ENCODE assay signal across 8 cellular contexts in the genomic region with DNA sequence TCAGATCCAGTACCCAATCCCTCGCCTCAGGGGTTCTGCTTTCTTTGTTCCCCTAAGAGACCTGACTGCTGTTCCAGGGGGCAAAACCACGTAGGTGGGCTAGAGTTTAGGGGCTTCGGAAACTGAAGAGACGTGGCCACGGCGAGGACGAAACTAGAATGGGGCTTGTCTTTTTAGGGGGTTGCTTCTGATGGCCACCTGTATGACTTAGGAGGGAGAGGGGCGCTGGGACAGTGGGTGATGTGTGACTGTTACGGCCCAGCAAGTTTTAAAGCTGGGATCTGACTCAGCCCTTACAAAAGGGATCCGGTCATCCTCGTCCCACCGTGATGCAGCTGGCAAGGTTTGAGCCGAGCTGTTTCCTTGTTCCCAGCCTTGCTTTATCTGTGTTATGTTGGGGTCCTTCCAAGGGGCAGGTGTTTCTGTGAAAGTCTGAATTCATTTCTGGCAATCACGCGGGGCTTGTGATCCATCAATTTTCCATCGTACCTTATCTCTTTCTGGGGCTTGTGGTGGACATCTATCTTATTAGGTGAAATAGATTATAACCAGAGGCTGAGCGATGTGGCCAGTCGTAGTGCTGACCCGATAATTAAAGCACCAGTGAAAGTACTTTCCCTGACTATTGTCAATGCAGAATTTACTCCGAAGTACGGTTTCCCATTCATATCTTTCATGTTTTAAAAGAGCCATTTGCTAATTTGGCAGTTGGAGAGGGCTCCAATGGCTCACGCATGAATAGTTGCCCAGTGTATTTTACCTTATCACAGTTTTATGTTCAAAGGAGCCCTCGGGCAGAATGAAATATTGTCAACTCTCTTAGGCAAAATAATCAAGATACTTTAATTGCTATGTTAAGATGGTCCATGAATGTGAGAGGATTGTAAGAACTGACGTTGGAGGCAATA. TPM values are rescaled to one million over a fixed set of nuclear protein-coding genes. Genes with fewer than 3 reads are reported as not detected.
A peak's percentile ranks its signal among the peaks of the same experiment; 100 is the strongest.
DNase-seq lines count a peak whose midpoint lies in the region; ATAC-seq, FAIRE-seq and TF ChIP-seq lines count a peak whose summit lies in the region.

No MANE protein-coding gene starts in this region.

- intact Hi-C loops in esophagus muscularis mucosa (cut with DNase I): loop anchor here (2.0 kb wide), 1 partner anchor 136 kb away; no protein-coding TSS in a partner anchor

- H3K4me1 ChIP-seq in GM23248 (ENCODE audit: insufficient read depth) (peaks cover 17% of the 10 kb centered on the region), esophagus muscularis mucosa (peaks cover 11 to 28% (median 22%) of the 10 kb centered on the region in 4 donors)

- TF ChIP-seq POLR2A in esophagus muscularis mucosa (IDR thresholded peaks at IDR 0.05; ENCODE audit: low read depth): no peak

- 18 to 19% methylated on average over 24 of the region's 24 CpGs for WGBS in GM23248 (ENCODE audit: low coverage in 1 of 2, low lambda C conversion rate in 2 of 2, missing lambda C conversion rate in 2 of 2), 2 experiments
- WGBS in esophagus muscularis mucosa: 33% methylated on average over 22 of the region's 24 CpGs

- H3K9ac ChIP-seq in GM23248: peak overlapping the region; percentile 88

- peaks cover 56% of the 10 kb centered on the region for H3K79me2 ChIP-seq in GM23248 (ENCODE audit: insufficient read depth)

- peaks cover 0 to 7% of the 10 kb centered on the region in 2 donors for H3K4me1 Mint-ChIP-seq in natural killer cell treated with Interleukin-12 subunit alpha and Interleukin-12 subunit beta and Interleukin-15 and Interleukin-18, amount 100 ng/mL, for 72 hours (ENCODE audit: low read depth in 2 of 2)

- no peaks in the 10 kb centered on the region for H3K9me3 Mint-ChIP-seq in natural killer cell treated with Interleukin-12 subunit alpha and Interleukin-12 subunit beta and Interleukin-15 and Interleukin-18, amount 100 ng/mL, for 72 hours

- H3K27me3 ChIP-seq in GM23248 (replicated peaks; ENCODE audit: insufficient read depth): no peaks in the 10 kb centered on the region
- H3K27me3 ChIP-seq in esophagus muscularis mucosa: no peaks in the 10 kb centered on the region

- H3K4me3 ChIP-seq in GM23248: peak overlapping the region; percentile 99
- H3K4me3 ChIP-seq in esophagus muscularis mucosa: peak overlapping the region; percentile 62 to 79 (median 67)

- H3K9me3 ChIP-seq in GM23248 (ENCODE audit: low read depth) (no peaks in the 10 kb centered on the region), esophagus muscularis mucosa (no peaks in the 10 kb centered on the region)

- H3K9me2 ChIP-seq in GM23248 (ENCODE audit: insufficient read depth): no peaks in the 10 kb centered on the region

- peaks cover 38 to 71% of the 10 kb centered on the region in 2 donors for H3K27me3 Mint-ChIP-seq in natural killer cell treated with Interleukin-12 subunit alpha and Interleukin-12 subunit beta and Interleukin-15 and Interleukin-18, amount 100 ng/mL, for 72 hours

- peak; percentile 78 for DNase-seq in GM23248
- peak; percentile 78 for DNase-seq in RCC 7860 (ENCODE audit: low spot score)
- DNase-seq in esophagus muscularis mucosa (ENCODE audit: extremely low spot score): no peak
- no peak for DNase-seq in natural killer cell treated with Interleukin-12 subunit alpha and Interleukin-12 subunit beta and Interleukin-15 and Interleukin-18, amount 100 ng/mL, for 72 hours (ENCODE audit: low spot score)
- no peak for DNase-seq in T-helper 9 cell

- peak overlapping the region; percentile 92 for H3K4me2 ChIP-seq in GM23248 (ENCODE audit: unreplicated experiment)

- no peak for TF ChIP-seq EP300 in esophagus muscularis mucosa (IDR thresholded peaks at IDR 0.05)

- in situ Hi-C loops in GM23248 (cut with MboI): loop anchor here (10.0 kb wide), 1 partner anchor 132 kb away; no protein-coding TSS in a partner anchor

- H3K36me3 Mint-ChIP-seq in natural killer cell treated with Interleukin-12 subunit alpha and Interleukin-12 subunit beta and Interleukin-15 and Interleukin-18, amount 100 ng/mL, for 72 hours: no peaks in the 10 kb centered on the region

- peak; percentile 77 for FAIRE-seq in RCC 7860 (lab: Jason Lieb, UNC)

- peak overlapping the region; percentile 47 for H3K4me3 Mint-ChIP-seq in natural killer cell treated with Interleukin-12 subunit alpha and Interleukin-12 subunit beta and Interleukin-15 and Interleukin-18, amount 100 ng/mL, for 72 hours

- no peak overlapping the region for H3K27ac Mint-ChIP-seq in natural killer cell treated with Interleukin-12 subunit alpha and Interleukin-12 subunit beta and Interleukin-15 and Interleukin-18, amount 100 ng/mL, for 72 hours

- peak overlapping the region; percentile 96 for H2AFZ ChIP-seq in GM23248

- no peak for ATAC-seq in natural killer cell treated with Interleukin-12 subunit alpha and Interleukin-12 subunit beta and Interleukin-15 and Interleukin-18, amount 100 ng/mL, for 72 hours
- ATAC-seq in GM18502 (IDR thresholded peaks at IDR 0.05; ENCODE audit: poor library complexity, unreplicated experiment) (no peak), HG03280 (IDR thresholded peaks at IDR 0.05; ENCODE audit: unreplicated experiment) (no peak), HG03571 (IDR thresholded peaks at IDR 0.05; ENCODE audit: unreplicated experiment) (no peak)

- H4K20me1 ChIP-seq in GM23248 (ENCODE audit: insufficient read depth): no peaks in the 10 kb centered on the region

- H3F3A ChIP-seq in GM23248 (ENCODE audit: insufficient read depth): peaks cover 27% of the 10 kb centered on the region; the same call in 1 of the 2 replicates

- H3K27ac ChIP-seq in GM23248: peak overlapping the region; percentile 63
- H3K27ac ChIP-seq in esophagus muscularis mucosa (replicated peaks in 1 of 4): peak overlapping the region; percentile 76 to 79 (median 77)

- no peak for TF ChIP-seq CTCF in esophagus muscularis mucosa (IDR thresholded peaks at IDR 0.05)

- H3K36me3 ChIP-seq in GM23248 (ENCODE audit: low read depth) (no peaks in the 10 kb centered on the region), esophagus muscularis mucosa (no peaks in the 10 kb centered on the region)

RNA-seq across cellular contexts. Expression of gene MET, which starts 0.9 kb away (rescaled TPM):
- 62.3 and 68.8 TPM in 2 replicates for total RNA-seq in GM23248 (2014; rRNA removed; shearing (Covaris generic))
- polyA plus RNA-seq in GM23248 (2016; fragmentation: Nextera tagmentation; extraction: Ambion mirVana): 25.3 and 27.6 TPM in 2 replicates
- total RNA-seq in esophagus muscularis mucosa: 10 to 100 TPM; 12.0 to 27.2 (median 15.7) TPM
- 1 to 10 TPM in 1 of 2 donors, under 1 TPM in 1; 0.33 to 3.6 TPM for total RNA-seq in natural killer cell treated with Interleukin-12 subunit alpha and Interleukin-12 subunit beta and Interleukin-15 and Interleukin-18, amount 100 ng/mL, for 72 hours

Comparison
In these comparisons a context has a peak if more than half of its experiments do, and no peak if none do; other contexts are left out.
1. DNase-seq: peak in GM23248 (single experiment) and RCC 7860 (single experiment); none in esophagus muscularis mucosa (single experiment), natural killer cell treated with Interleukin-12 subunit alpha and Interleukin-12 subunit beta and Interleukin-15 and Interleukin-18, amount 100 ng/mL, for 72 hours (single experiment) and T-helper 9 cell (single experiment).